Comparison of ENCODE assay signal across 20 cellular contexts in genomic region chr10:78905015-78905939, GRCh38.
DNase-seq lines count a peak whose midpoint lies in the region; ATAC-seq and TF ChIP-seq lines count a peak whose summit lies in the region.
"Had no signal": no experiment of that assay in that cellular context is flagged by ENCODE, and none has a peak within 500 bp of the region (broad histone marks: within the 10 kb centered on the region; RNA-seq: fewer than 3 reads in every experiment).

No MANE protein-coding gene starts in this region.

- intact Hi-C loops in MCF 10A (cut with micrococcal nuclease), result no loop called here
- intact Hi-C loops in breast epithelium (cut with DNase I; ENCODE audit: low total_unique reads), result no loop called here
- intact Hi-C loops in colonic mucosa (cut with DNase I), result no loop called here
- intact Hi-C loops in vagina (cut with DNase I), result no loop called here

- DNase-seq in MCF 10A (ENCODE audit: unreplicated experiment) (no peak), breast epithelium (ENCODE audit: low spot score in 2 of 2) (no peak), colonic mucosa (peak; percentile 4), mesenteric fat pad (ENCODE audit: low spot score) (peak; percentile 47), vagina (ENCODE audit: extremely low spot score in 2 of 2) (peak; percentile 56 to 95)
- DNase-seq: activated CD4-positive, alpha-beta T cell treated with anti-CD3 and anti-CD28 coated beads for 1 hour; activated naive CD4-positive, alpha-beta T cell treated with anti-CD3 and anti-CD28 coated beads for 36 hours; activated T-cell treated with anti-CD3 and anti-CD28 coated beads, Interleukin-2, amount 50 U/mL, for 48 hours; amniotic stem cell; dermis blood vessel endothelial cell; mammary epithelial cell; NCI-H2081 treated with DMSO at 0.1 percent for 48 hours; NCI-H446; testis had no signal

- no peaks in the 10 kb centered on the region for H3K4me1 ChIP-seq in breast epithelium
- H3K4me1 ChIP-seq in colonic mucosa, result no peaks in the 10 kb centered on the region
- no peaks in the 10 kb centered on the region for H3K4me1 ChIP-seq in vagina

- peaks cover 23% of the 10 kb centered on the region for H3K27me3 Mint-ChIP-seq in MCF 10A (ENCODE audit: insufficient read depth, unreplicated experiment)

- TF ChIP-seq POLR2A in breast epithelium (IDR thresholded peaks at IDR 0.05) (no peak), vagina (IDR thresholded peaks at IDR 0.05) (no peak)

- peaks cover 6% of the 10 kb centered on the region for H3K36me3 Mint-ChIP-seq in MCF 10A (ENCODE audit: insufficient read depth, unreplicated experiment)
- H3K36me3 Mint-ChIP-seq: stimulated activated memory B cell treated with anti-CD40 and anti-IgM and Interleukin-4, amounts not matched to agents 10 μg/mL and 1 μg/mL and 100 μg/mL, for 72 hours had no signal

- no peak overlapping the region for H3K4me3 Mint-ChIP-seq in MCF 10A (ENCODE audit: unreplicated experiment)
- H3K4me3 Mint-ChIP-seq: activated naive CD4-positive, alpha-beta T cell treated with anti-CD3 and anti-CD28 coated beads for 36 hours; stimulated activated memory B cell treated with anti-CD40 and anti-IgM and Interleukin-4, amounts not matched to agents 10 μg/mL and 1 μg/mL and 100 μg/mL, for 72 hours had no signal

- no peak overlapping the region for H3K27ac ChIP-seq in breast epithelium
- no peak overlapping the region for H3K27ac ChIP-seq in colonic mucosa
- no peak overlapping the region for H3K27ac ChIP-seq in vagina
- H3K27ac ChIP-seq: C4-2B, HL-60, neutrophil, testis had no signal

- POLR2A ChIA-PET in MCF 10A (lab: Yijun Ruan, JAX), result interaction anchor here (0.7 kb wide), 1 partner anchor 115 kb away, joined by 3 read pairs; no protein-coding TSS in a partner anchor

- no peak overlapping the region for H3K4me3 ChIP-seq in breast epithelium
- H3K4me3 ChIP-seq in colonic mucosa, result no peak overlapping the region
- no peak overlapping the region for H3K4me3 ChIP-seq in vagina
- H3K4me3 ChIP-seq: testis had no signal

- BruUV-seq in MCF 10A (replicated peaks; lab: Mats Ljungman, UMichigan), result no TSS peak

- H3K36me3 ChIP-seq in breast epithelium (no peaks in the 10 kb centered on the region), colonic mucosa (no peaks in the 10 kb centered on the region), vagina (no peaks in the 10 kb centered on the region)
- H3K36me3 ChIP-seq: neutrophil had no signal

- no peaks in the 10 kb centered on the region for H3K4me1 Mint-ChIP-seq in MCF 10A (ENCODE audit: insufficient read depth, unreplicated experiment)
- H3K4me1 Mint-ChIP-seq: stimulated activated memory B cell treated with anti-CD40 and anti-IgM and Interleukin-4, amounts not matched to agents 10 μg/mL and 1 μg/mL and 100 μg/mL, for 72 hours had no signal

- H3K27ac Mint-ChIP-seq in MCF 10A (ENCODE audit: low read depth, unreplicated experiment), result peak overlapping the region; percentile 3
- H3K27ac Mint-ChIP-seq: activated naive CD4-positive, alpha-beta T cell treated with anti-CD3 and anti-CD28 coated beads for 36 hours; stimulated activated memory B cell treated with anti-CD40 and anti-IgM and Interleukin-4, amounts not matched to agents 10 μg/mL and 1 μg/mL and 100 μg/mL, for 72 hours had no signal

- CTCF ChIA-PET in MCF 10A (lab: Yijun Ruan, JAX), result interaction anchor here (0.5 to 0.7 kb wide), 4 partner anchors 117 to 994 kb away, joined by 3 read pairs; no protein-coding TSS in a partner anchor

- no peak for ATAC-seq in HG03457 (IDR thresholded peaks at IDR 0.05; ENCODE audit: unreplicated experiment)
- no peak for ATAC-seq in HG03025 (IDR thresholded peaks at IDR 0.05; ENCODE audit: low FRiP score, unreplicated experiment)
- ATAC-seq: stimulated activated memory B cell treated with anti-CD40 and anti-IgM and Interleukin-4, amounts not matched to agents 10 μg/mL and 1 μg/mL and 100 μg/mL, for 72 hours had no signal

- no peak overlapping the region for H3K9ac ChIP-seq in colonic mucosa (ENCODE audit: low read depth in 2 of 2, low read length in 2 of 2)

- H3K27me3 ChIP-seq in breast epithelium, result no peaks in the 10 kb centered on the region
- no peaks in the 10 kb centered on the region for H3K27me3 ChIP-seq in colonic mucosa
- no peaks in the 10 kb centered on the region for H3K27me3 ChIP-seq in vagina
- H3K27me3 ChIP-seq: neutrophil, testis had no signal

- no peaks in the 10 kb centered on the region for H3K9me3 ChIP-seq in breast epithelium
- H3K9me3 ChIP-seq in colonic mucosa, result no peaks in the 10 kb centered on the region
- H3K9me3 ChIP-seq in vagina, result no peaks in the 10 kb centered on the region
- H3K9me3 ChIP-seq: neutrophil, testis had no signal

- no peaks in the 10 kb centered on the region for H3K9me3 Mint-ChIP-seq in MCF 10A (ENCODE audit: unreplicated experiment)
- H3K9me3 Mint-ChIP-seq: activated naive CD4-positive, alpha-beta T cell treated with anti-CD3 and anti-CD28 coated beads for 36 hours; stimulated activated memory B cell treated with anti-CD40 and anti-IgM and Interleukin-4, amounts not matched to agents 10 μg/mL and 1 μg/mL and 100 μg/mL, for 72 hours had no signal

- TF ChIP-seq CTCF in MCF 10A (IDR thresholded peaks at IDR 0.05; ENCODE audit: unreplicated experiment) (no peak), breast epithelium (IDR thresholded peaks at IDR 0.05) (no peak), colonic mucosa (IDR thresholded peaks at IDR 0.05) (no peak), vagina (IDR thresholded peaks at IDR 0.05) (no peak)

Comparison
In these comparisons a context has a peak if more than half of its experiments do, and no peak if none do; other contexts are left out.
1. DNase-seq: peak in colonic mucosa (single experiment), mesenteric fat pad (single experiment) and vagina (2 of 2); none in MCF 10A (single experiment) and breast epithelium (0 of 2).